1 cellular context compared by ENCODE assay signal in genomic region chr17:75046583-75047289, GRCh38.
TF ChIP-seq lines count a peak whose summit lies in the region.

Gene ATP5PD (minus strand): TSS chr17:75046969. CDS start chr17:75042650, 4,319 bp downstream.
Gene KCTD2 (plus strand): TSS chr17:75047225. CDS start chr17:75047251, 26 bp downstream.

TF ChIP-seq in GM12878, 131 proteins besides CTCF, POLR2A, EP300 and RAD21 (continued from another document and continues in another):
- TF ChIP-seq SPI1 (IDR thresholded peaks at IDR 0.05; ENCODE audit: borderline replicate concordance, insufficient read depth, low read depth, low read length) (peak; percentile 43; the same call in 1 of the 2 replicates), YY1 (IDR thresholded peaks at IDR 0.05; ENCODE audit: low read depth, low read length) (peak; percentile 95), KDM1A (IDR thresholded peaks at IDR 0.05; ENCODE audit: borderline replicate concordance) (no peak), CREB1 (IDR thresholded peaks at IDR 0.05; ENCODE audit: low read depth) (peak; percentile 71), SMC3 (IDR thresholded peaks at IDR 0.05; ENCODE audit: borderline replicate concordance, low read length) (no peak), RUNX3 (IDR thresholded peaks at IDR 0.05; ENCODE audit: low read length) (peak; percentile 40), RELB (IDR thresholded peaks at IDR 0.05; ENCODE audit: low read depth) (peak; percentile 68), HDGF (IDR thresholded peaks at IDR 0.05) (peak; percentile 95), PML (IDR thresholded peaks at IDR 0.05; ENCODE audit: low read length) (peak; percentile 75), NKRF (conservative IDR thresholded peaks at IDR 0.05) (peak; percentile 80), POU2F2 (IDR thresholded peaks at IDR 0.05; ENCODE audit: borderline replicate concordance, low read depth, low read length) (0 out of 3 replicates have a peak, but pooled peaks have one; percentile 8), ATF7 (IDR thresholded peaks at IDR 0.05; ENCODE audit: low read depth) (peak; percentile 67), SMAD5 (IDR thresholded peaks at IDR 0.05; ENCODE audit: low read depth) (peak; percentile 92), ZBTB40 (IDR thresholded peaks at IDR 0.05; ENCODE audit: borderline replicate concordance) (peak; percentile 93), SP1 (IDR thresholded peaks at IDR 0.05; ENCODE audit: low read depth, low read length) (peak; percentile 96), POLR2AphosphoS2 (IDR thresholded peaks at IDR 0.05; ENCODE audit: low read depth, low read length) (peak; percentile 95), PAX8 (IDR thresholded peaks at IDR 0.05) (no peak), CHD4 (IDR thresholded peaks at IDR 0.05) (no peak), RB1 (IDR thresholded peaks at IDR 0.05; ENCODE audit: borderline replicate concordance) (peak; percentile 55; the same call in 1 of the 2 replicates), TARDBP (IDR thresholded peaks at IDR 0.05; ENCODE audit: borderline replicate concordance) (peak; percentile 60; the same call in 1 of the 2 replicates), BACH1 (IDR thresholded peaks at IDR 0.05; ENCODE audit: borderline replicate concordance) (peak; percentile 40), CHD1 (IDR thresholded peaks at IDR 0.05; ENCODE audit: low read depth, low read length) (peak; percentile 96), RBBP5 (conservative IDR thresholded peaks at IDR 0.05) (no peak), TAF1 (IDR thresholded peaks at IDR 0.05; ENCODE audit: borderline replicate concordance, low read depth, low read length) (peak; percentile 57; the same call in 1 of the 2 replicates), DPF2 (IDR thresholded peaks at IDR 0.05) (peak; percentile 77), IRF4 (IDR thresholded peaks at IDR 0.05; ENCODE audit: low read depth, low read length) (no peak), BCLAF1 (IDR thresholded peaks at IDR 0.05) (peak; percentile 82), NFYA (IDR thresholded peaks at IDR 0.05; ENCODE audit: borderline replicate concordance, low read depth, low read length) (peak; percentile 58; the same call in 1 of the 2 replicates), CBX3 (IDR thresholded peaks at IDR 0.05; ENCODE audit: borderline replicate concordance, low read depth) (no peak), BRCA1 (IDR thresholded peaks at IDR 0.05; ENCODE audit: low read depth, low read length) (no peak), SIX5 (IDR thresholded peaks at IDR 0.05; ENCODE audit: low read depth, low read length, severe bottlenecking) (peak; percentile 43), WRNIP1 (IDR thresholded peaks at IDR 0.05; ENCODE audit: borderline replicate concordance, low read depth, low read length) (no peak), NR2C2 (IDR thresholded peaks at IDR 0.05; ENCODE audit: borderline replicate concordance, control insufficient read depth, insufficient read length, low read depth) (no peak), SMARCA5 (IDR thresholded peaks at IDR 0.05) (no peak), STAT1 (conservative IDR thresholded peaks at IDR 0.05) (no peak), CHD2 (IDR thresholded peaks at IDR 0.05; ENCODE audit: borderline replicate concordance, low read depth, low read length) (peak; percentile 95), USF2 (IDR thresholded peaks at IDR 0.05; ENCODE audit: borderline replicate concordance, low read depth, low read length) (no peak), NR2F1 (conservative IDR thresholded peaks at IDR 0.05) (peak; percentile 89), RCOR1 (conservative IDR thresholded peaks at IDR 0.05; ENCODE audit: low read depth, low read length) (no peak), CBFB (IDR thresholded peaks at IDR 0.05; ENCODE audit: low read depth) (0 out of 2 replicates have a peak, but pooled peaks have one; percentile 19), ZNF592 (IDR thresholded peaks at IDR 0.05) (no peak), ETV6 (conservative IDR thresholded peaks at IDR 0.05 in 1 of 2, IDR thresholded peaks at IDR 0.05 in 1 of 2; ENCODE audit: borderline replicate concordance in 1 of 2, low read depth in 1 of 2) (no peak), SUPT20H (IDR thresholded peaks at IDR 0.05; ENCODE audit: borderline replicate concordance, control insufficient read depth, low read depth, low read length) (no peak), ZNF622 (IDR thresholded peaks at IDR 0.05) (no peak), NFIC (IDR thresholded peaks at IDR 0.05; ENCODE audit: low read depth, low read length) (no peak), REST (IDR thresholded peaks at IDR 0.05; ENCODE audit: low read depth, low read length) (no peak), ZNF384 (IDR thresholded peaks at IDR 0.05; ENCODE audit: borderline replicate concordance, low read depth, low read length) (no peak)
